21 cellular contexts compared by ENCODE assay signal in genomic region chrX:115719171-115719570, GRCh38.
"Had no signal": no experiment of that assay in that cellular context is flagged by ENCODE, and none has a peak within 500 bp of the region (broad histone marks: within the 10 kb centered on the region; RNA-seq: fewer than 3 reads in every experiment).

No MANE protein-coding gene starts in this region.

- ATAC-seq: gastrocnemius medialis; left lung; natural killer cell treated with Interleukin-12 subunit alpha and Interleukin-12 subunit beta and Interleukin-15 and Interleukin-18, amount 100 ng/mL, for 72 hours; stimulated activated naive CD8-positive, alpha-beta T cell treated with anti-CD3 and anti-CD28 coated beads, Interleukin-15, Interleukin-2, amounts not matched to agents 100 U/mL and 50 U/mL, for 24 hours had no signal

- H3K36me3 ChIP-seq: colonic mucosa, esophagus muscularis mucosa, gastrocnemius medialis, left lung, spleen, tibial artery had no signal

- H3K4me3 ChIP-seq: colonic mucosa, esophagus muscularis mucosa, gastrocnemius medialis, left lung, spleen, tibial artery had no signal

- H3K27me3 ChIP-seq: colonic mucosa, tibial artery had no signal

- DNase-seq: activated CD4-positive, alpha-beta memory T cell treated with anti-CD3 and anti-CD28 coated beads for 36 hours; activated CD4-positive, alpha-beta T cell treated with anti-CD3 and anti-CD28 coated beads for 48 hours; activated CD4-positive, CD25-positive, alpha-beta regulatory T cell; activated effector memory CD4-positive, alpha-beta T cell treated with anti-CD3 and anti-CD28 coated beads, Interleukin-2, amount 50 U/mL, for 16 hours; activated naive CD4-positive, alpha-beta T cell treated with anti-CD3 and anti-CD28 coated beads, Interleukin-2, amount 10 ng/mL, durations not matched to agents 7 days and 5 days; amygdala; colonic mucosa; gastrocnemius medialis; hippocampal formation; kidney glomerular epithelial cell; left lung; mammary epithelial cell; midbrain; spleen; stimulated activated CD4-positive, alpha-beta T cell treated with anti-CD3 and anti-CD28 coated beads, Interleukin-4, amount 100 ng/mL, for 24 hours; stimulated activated naive CD8-positive, alpha-beta T cell treated with anti-CD3 and anti-CD28 coated beads, Interleukin-15, Interleukin-2, amounts not matched to agents 100 U/mL and 50 U/mL, for 24 hours; T-helper 9 cell; tibial artery had no signal

- FAIRE-seq: bronchial epithelial cell had no signal

- H3K9me3 ChIP-seq: colonic mucosa, esophagus muscularis mucosa, gastrocnemius medialis, left lung, spleen, tibial artery had no signal

- H3K27ac ChIP-seq: colonic mucosa, esophagus muscularis mucosa, gastrocnemius medialis, left lung, spleen, tibial artery had no signal

- H3K4me1 ChIP-seq: colonic mucosa, esophagus muscularis mucosa, gastrocnemius medialis, left lung, spleen, tibial artery had no signal
